ENCODE assay signal across 1 cellular context in the genomic region with DNA sequence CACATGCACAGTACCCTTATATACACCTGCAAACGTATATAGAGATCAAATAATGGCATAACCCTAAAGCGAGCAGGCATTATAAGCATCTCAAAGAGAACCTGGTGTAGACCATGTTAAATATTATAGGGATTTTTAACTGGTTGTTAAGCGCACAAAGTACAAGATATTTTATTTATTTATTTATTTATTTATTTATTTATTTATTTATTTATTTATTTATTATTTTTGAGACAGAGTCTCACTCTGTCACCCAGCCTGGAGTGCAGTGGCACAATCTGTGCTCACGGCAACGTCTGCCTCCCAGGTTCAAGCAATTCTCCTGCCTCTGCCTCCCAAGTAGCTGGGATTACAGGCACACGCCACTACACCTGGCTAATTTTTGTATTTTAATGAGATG.
TF ChIP-seq lines count a peak whose summit lies in the region.

No MANE protein-coding gene starts in this region.

TF ChIP-seq in HEK293, 187 proteins besides CTCF, POLR2A, EP300 and RAD21:
- TF ChIP-seq, protein P1, sequence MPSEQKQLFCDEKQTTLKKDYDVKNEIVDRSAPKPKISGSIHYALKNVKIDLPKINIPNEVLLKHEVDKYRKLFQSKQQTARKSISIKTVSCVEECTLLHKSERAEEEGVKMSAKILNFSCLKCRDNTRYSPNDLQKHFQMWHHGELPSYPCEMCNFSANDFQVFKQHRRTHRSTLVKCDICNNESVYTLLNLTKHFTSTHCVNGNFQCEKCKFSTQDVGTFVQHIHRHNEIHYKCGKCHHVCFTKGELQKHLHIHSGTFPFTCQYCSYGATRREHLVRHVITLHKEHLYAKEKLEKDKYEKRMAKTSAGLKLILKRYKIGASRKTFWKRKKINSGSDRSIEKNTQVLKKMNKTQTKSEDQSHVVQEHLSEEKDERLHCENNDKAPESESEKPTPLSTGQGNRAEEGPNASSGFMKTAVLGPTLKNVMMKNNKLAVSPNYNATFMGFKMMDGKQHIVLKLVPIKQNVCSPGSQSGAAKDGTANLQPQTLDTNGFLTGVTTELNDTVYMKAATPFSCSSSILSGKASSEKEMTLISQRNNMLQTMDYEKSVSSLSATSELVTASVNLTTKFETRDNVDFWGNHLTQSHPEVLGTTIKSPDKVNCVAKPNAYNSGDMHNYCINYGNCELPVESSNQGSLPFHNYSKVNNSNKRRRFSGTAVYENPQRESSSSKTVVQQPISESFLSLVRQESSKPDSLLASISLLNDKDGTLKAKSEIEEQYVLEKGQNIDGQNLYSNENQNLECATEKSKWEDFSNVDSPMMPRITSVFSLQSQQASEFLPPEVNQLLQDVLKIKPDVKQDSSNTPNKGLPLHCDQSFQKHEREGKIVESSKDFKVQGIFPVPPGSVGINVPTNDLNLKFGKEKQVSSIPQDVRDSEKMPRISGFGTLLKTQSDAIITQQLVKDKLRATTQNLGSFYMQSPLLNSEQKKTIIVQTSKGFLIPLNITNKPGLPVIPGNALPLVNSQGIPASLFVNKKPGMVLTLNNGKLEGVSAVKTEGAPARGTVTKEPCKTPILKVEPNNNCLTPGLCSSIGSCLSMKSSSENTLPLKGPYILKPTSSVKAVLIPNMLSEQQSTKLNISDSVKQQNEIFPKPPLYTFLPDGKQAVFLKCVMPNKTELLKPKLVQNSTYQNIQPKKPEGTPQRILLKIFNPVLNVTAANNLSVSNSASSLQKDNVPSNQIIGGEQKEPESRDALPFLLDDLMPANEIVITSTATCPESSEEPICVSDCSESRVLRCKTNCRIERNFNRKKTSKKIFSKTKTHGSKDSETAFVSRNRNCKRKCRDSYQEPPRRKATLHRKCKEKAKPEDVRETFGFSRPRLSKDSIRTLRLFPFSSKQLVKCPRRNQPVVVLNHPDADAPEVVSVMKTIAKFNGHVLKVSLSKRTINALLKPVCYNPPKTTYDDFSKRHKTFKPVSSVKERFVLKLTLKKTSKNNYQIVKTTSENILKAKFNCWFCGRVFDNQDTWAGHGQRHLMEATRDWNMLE (tag by site-specific recombination; conservative IDR thresholded peaks at IDR 0.05; ENCODE audit: low read depth), result peak; percentile 95
- TF ChIP-seq MZF1 (tag by site-specific recombination; IDR thresholded peaks at IDR 0.05; ENCODE audit: borderline replicate concordance) (peak; percentile 29; the same call in 1 of the 2 replicates), ZNF202 (tag by site-specific recombination; IDR thresholded peaks at IDR 0.05; ENCODE audit: borderline replicate concordance) (peak; percentile 74; the same call in 1 of the 2 replicates), ZNF510 (tag by site-specific recombination; IDR thresholded peaks at IDR 0.05; ENCODE audit: insufficient replicate concordance) (peak; percentile 40), ZNF555 (tag by site-specific recombination; conservative IDR thresholded peaks at IDR 0.05) (peak; percentile 91), ZNF654 (tag by site-specific recombination; IDR thresholded peaks at IDR 0.05; ENCODE audit: low read depth) (peak; percentile 17; the same call in 1 of the 2 replicates), ZNF426 (tag by site-specific recombination; IDR thresholded peaks at IDR 0.05) (peak; percentile 90), ZNF623 (tag by site-specific recombination; IDR thresholded peaks at IDR 0.05) (peak; percentile 78), ZNF560 (tag by site-specific recombination; IDR thresholded peaks at IDR 0.05; ENCODE audit: borderline replicate concordance) (peak; percentile 82), ZNF433 (tag by site-specific recombination; IDR thresholded peaks at IDR 0.05; ENCODE audit: low read depth) (peak; percentile 68; the same call in 1 of the 2 replicates), ZNF394 (tag by site-specific recombination; IDR thresholded peaks at IDR 0.05; ENCODE audit: borderline replicate concordance) (peak; percentile 95), ZNF664 (tag by site-specific recombination; IDR thresholded peaks at IDR 0.05) (0 out of 2 replicates have a peak, but pooled peaks have one; percentile 35), ZNF292 (tag by site-specific recombination; IDR thresholded peaks at IDR 0.05; ENCODE audit: borderline replicate concordance, low read depth) (0 out of 2 replicates have a peak, but pooled peaks have one; percentile 41), ZNF629 (tag by site-specific recombination; IDR thresholded peaks at IDR 0.05) (peak; percentile 63; the same call in 1 of the 2 replicates), ZBTB21 (tag by site-specific recombination; IDR thresholded peaks at IDR 0.05) (peak; percentile 60), GLI2 (tag by site-specific recombination; IDR thresholded peaks at IDR 0.05; ENCODE audit: borderline replicate concordance, low read depth) (peak; percentile 29; the same call in 1 of the 2 replicates), ZXDB (tag by site-specific recombination; IDR thresholded peaks at IDR 0.05) (peak; percentile 77), ZNF529 (tag by site-specific recombination; IDR thresholded peaks at IDR 0.05; ENCODE audit: insufficient replicate concordance) (peak; percentile 47), GFI1B (tag by site-specific recombination; IDR thresholded peaks at IDR 0.05) (0 out of 2 replicates have a peak, but pooled peaks have one; percentile 11), ZNF140 (tag by site-specific recombination; IDR thresholded peaks at IDR 0.05) (peak; percentile 63; the same call in 1 of the 2 replicates), OVOL3 (tag by site-specific recombination; IDR thresholded peaks at IDR 0.05) (0 out of 2 replicates have a peak, but pooled peaks have one; percentile 25), ZNF266 (tag by site-specific recombination; IDR thresholded peaks at IDR 0.05; ENCODE audit: low read depth) (peak; percentile 73), ZBTB1 (tag by site-specific recombination; IDR thresholded peaks at IDR 0.05) (0 out of 2 replicates have a peak, but pooled peaks have one; percentile 58), ZNF354C (tag by site-specific recombination; IDR thresholded peaks at IDR 0.05; ENCODE audit: borderline replicate concordance, low read depth) (0 out of 2 replicates have a peak, but pooled peaks have one; percentile 28), ZBTB8A (tag by site-specific recombination; IDR thresholded peaks at IDR 0.05) (peak; percentile 87)
- TF ChIP-seq, protein P2, sequence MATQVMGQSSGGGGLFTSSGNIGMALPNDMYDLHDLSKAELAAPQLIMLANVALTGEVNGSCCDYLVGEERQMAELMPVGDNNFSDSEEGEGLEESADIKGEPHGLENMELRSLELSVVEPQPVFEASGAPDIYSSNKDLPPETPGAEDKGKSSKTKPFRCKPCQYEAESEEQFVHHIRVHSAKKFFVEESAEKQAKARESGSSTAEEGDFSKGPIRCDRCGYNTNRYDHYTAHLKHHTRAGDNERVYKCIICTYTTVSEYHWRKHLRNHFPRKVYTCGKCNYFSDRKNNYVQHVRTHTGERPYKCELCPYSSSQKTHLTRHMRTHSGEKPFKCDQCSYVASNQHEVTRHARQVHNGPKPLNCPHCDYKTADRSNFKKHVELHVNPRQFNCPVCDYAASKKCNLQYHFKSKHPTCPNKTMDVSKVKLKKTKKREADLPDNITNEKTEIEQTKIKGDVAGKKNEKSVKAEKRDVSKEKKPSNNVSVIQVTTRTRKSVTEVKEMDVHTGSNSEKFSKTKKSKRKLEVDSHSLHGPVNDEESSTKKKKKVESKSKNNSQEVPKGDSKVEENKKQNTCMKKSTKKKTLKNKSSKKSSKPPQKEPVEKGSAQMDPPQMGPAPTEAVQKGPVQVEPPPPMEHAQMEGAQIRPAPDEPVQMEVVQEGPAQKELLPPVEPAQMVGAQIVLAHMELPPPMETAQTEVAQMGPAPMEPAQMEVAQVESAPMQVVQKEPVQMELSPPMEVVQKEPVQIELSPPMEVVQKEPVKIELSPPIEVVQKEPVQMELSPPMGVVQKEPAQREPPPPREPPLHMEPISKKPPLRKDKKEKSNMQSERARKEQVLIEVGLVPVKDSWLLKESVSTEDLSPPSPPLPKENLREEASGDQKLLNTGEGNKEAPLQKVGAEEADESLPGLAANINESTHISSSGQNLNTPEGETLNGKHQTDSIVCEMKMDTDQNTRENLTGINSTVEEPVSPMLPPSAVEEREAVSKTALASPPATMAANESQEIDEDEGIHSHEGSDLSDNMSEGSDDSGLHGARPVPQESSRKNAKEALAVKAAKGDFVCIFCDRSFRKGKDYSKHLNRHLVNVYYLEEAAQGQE (tag by site-specific recombination; IDR thresholded peaks at IDR 0.05), result peak; percentile 46; the same call in 1 of the 2 replicates
- TF ChIP-seq, protein P3, sequence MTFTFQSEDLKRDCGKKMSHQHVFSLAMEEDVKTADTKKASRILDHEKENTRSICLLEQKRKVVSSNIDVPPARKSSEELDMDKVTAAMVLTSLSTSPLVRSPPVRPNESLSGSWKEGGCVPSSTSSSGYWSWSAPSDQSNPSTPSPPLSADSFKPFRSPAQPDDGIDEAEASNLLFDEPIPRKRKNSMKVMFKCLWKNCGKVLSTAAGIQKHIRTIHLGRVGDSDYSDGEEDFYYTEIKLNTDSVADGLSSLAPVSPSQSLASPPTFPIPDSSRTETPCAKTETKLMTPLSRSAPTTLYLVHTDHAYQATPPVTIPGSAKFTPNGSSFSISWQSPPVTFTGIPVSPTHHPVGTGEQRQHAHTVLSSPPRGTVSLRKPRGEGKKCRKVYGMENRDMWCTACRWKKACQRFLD (tag by site-specific recombination; IDR thresholded peaks at IDR 0.05), result 0 out of 2 replicates have a peak, but pooled peaks have one; percentile 39
- TF ChIP-seq, protein P4, sequence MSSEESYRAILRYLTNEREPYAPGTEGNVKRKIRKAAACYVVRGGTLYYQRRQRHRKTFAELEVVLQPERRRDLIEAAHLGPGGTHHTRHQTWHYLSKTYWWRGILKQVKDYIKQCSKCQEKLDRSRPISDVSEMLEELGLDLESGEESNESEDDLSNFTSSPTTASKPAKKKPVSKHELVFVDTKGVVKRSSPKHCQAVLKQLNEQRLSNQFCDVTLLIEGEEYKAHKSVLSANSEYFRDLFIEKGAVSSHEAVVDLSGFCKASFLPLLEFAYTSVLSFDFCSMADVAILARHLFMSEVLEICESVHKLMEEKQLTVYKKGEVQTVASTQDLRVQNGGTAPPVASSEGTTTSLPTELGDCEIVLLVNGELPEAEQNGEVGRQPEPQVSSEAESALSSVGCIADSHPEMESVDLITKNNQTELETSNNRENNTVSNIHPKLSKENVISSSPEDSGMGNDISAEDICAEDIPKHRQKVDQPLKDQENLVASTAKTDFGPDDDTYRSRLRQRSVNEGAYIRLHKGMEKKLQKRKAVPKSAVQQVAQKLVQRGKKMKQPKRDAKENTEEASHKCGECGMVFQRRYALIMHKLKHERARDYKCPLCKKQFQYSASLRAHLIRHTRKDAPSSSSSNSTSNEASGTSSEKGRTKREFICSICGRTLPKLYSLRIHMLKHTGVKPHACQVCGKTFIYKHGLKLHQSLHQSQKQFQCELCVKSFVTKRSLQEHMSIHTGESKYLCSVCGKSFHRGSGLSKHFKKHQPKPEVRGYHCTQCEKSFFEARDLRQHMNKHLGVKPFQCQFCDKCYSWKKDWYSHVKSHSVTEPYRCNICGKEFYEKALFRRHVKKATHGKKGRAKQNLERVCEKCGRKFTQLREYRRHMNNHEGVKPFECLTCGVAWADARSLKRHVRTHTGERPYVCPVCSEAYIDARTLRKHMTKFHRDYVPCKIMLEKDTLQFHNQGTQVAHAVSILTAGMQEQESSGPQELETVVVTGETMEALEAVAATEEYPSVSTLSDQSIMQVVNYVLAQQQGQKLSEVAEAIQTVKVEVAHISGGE (tag by site-specific recombination; conservative IDR thresholded peaks at IDR 0.05; ENCODE audit: low read depth), result peak; percentile 72
